2 cellular contexts compared by ENCODE assay signal in the genomic region with DNA sequence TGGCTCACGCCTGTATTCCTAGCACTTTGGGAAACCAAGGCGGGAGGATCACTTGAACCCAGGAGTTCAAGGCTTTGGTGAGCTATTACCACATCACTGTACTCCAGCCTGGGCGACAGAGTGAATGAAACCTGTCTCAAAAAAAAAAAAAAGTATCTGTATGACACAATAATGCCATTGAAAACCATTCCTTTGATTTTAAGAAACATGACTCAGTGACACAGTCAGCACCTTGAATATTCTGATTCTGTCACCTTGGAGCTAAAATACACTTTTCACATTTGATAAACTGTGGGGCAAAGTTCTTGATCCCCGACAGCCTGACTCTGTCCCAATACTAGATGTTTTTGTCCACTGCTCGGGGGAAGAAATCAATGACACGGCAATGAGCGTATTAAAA.
A peak's percentile ranks its signal among the peaks of the same experiment; 100 is the strongest.
TF ChIP-seq lines count a peak whose summit lies in the region.

No MANE protein-coding gene starts in this region.

TF ChIP-seq in liver, 16 proteins besides CTCF, POLR2A, EP300 and RAD21:
- TF ChIP-seq HNF4A (conservative IDR thresholded peaks at IDR 0.05): peak; percentile 25 to 43
- TF ChIP-seq YY1 (IDR thresholded peaks at IDR 0.05): no peak
- TF ChIP-seq EGR1 (IDR thresholded peaks at IDR 0.05; ENCODE audit: low read depth in 2 of 2): no peak

TF ChIP-seq in HepG2, 621 proteins besides CTCF, POLR2A, EP300 and RAD21:
- TF ChIP-seq, protein P1, sequence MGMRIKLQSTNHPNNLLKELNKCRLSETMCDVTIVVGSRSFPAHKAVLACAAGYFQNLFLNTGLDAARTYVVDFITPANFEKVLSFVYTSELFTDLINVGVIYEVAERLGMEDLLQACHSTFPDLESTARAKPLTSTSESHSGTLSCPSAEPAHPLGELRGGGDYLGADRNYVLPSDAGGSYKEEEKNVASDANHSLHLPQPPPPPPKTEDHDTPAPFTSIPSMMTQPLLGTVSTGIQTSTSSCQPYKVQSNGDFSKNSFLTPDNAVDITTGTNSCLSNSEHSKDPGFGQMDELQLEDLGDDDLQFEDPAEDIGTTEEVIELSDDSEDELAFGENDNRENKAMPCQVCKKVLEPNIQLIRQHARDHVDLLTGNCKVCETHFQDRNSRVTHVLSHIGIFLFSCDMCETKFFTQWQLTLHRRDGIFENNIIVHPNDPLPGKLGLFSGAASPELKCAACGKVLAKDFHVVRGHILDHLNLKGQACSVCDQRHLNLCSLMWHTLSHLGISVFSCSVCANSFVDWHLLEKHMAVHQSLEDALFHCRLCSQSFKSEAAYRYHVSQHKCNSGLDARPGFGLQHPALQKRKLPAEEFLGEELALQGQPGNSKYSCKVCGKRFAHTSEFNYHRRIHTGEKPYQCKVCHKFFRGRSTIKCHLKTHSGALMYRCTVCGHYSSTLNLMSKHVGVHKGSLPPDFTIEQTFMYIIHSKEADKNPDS (CRISPR knock-in tag; IDR thresholded peaks at IDR 0.05): no peak
- TF ChIP-seq YEATS2 (CRISPR knock-in tag; IDR thresholded peaks at IDR 0.05; ENCODE audit: borderline replicate concordance): no peak
- TF ChIP-seq TBX3 (IDR thresholded peaks at IDR 0.05; ENCODE audit: borderline replicate concordance): no peak
- TF ChIP-seq, protein P2, sequence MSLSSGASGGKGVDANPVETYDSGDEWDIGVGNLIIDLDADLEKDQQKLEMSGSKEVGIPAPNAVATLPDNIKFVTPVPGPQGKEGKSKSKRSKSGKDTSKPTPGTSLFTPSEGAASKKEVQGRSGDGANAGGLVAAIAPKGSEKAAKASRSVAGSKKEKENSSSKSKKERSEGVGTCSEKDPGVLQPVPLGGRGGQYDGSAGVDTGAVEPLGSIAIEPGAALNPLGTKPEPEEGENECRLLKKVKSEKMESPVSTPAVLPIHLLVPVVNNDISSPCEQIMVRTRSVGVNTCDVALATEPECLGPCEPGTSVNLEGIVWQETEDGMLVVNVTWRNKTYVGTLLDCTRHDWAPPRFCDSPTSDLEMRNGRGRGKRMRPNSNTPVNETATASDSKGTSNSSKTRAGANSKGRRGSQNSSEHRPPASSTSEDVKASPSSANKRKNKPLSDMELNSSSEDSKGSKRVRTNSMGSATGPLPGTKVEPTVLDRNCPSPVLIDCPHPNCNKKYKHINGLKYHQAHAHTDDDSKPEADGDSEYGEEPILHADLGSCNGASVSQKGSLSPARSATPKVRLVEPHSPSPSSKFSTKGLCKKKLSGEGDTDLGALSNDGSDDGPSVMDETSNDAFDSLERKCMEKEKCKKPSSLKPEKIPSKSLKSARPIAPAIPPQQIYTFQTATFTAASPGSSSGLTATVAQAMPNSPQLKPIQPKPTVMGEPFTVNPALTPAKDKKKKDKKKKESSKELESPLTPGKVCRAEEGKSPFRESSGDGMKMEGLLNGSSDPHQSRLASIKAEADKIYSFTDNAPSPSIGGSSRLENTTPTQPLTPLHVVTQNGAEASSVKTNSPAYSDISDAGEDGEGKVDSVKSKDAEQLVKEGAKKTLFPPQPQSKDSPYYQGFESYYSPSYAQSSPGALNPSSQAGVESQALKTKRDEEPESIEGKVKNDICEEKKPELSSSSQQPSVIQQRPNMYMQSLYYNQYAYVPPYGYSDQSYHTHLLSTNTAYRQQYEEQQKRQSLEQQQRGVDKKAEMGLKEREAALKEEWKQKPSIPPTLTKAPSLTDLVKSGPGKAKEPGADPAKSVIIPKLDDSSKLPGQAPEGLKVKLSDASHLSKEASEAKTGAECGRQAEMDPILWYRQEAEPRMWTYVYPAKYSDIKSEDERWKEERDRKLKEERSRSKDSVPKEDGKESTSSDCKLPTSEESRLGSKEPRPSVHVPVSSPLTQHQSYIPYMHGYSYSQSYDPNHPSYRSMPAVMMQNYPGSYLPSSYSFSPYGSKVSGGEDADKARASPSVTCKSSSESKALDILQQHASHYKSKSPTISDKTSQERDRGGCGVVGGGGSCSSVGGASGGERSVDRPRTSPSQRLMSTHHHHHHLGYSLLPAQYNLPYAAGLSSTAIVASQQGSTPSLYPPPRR (CRISPR knock-in tag; IDR thresholded peaks at IDR 0.05; ENCODE audit: borderline replicate concordance): no peak
- no peak for TF ChIP-seq SATB2 (CRISPR knock-in tag; IDR thresholded peaks at IDR 0.05)
- TF ChIP-seq ZKSCAN1 (IDR thresholded peaks at IDR 0.05; ENCODE audit: low read length): no peak
